Comparison of ENCODE assay signal across 2 cellular contexts in genomic region chr16:11235703-11235991, GRCh38.
TF ChIP-seq lines count a peak whose summit lies in the region.

No MANE protein-coding gene starts in this region.

TF ChIP-seq in HepG2, 621 proteins besides CTCF, POLR2A, EP300 and RAD21 (continues in another document):
- no peak for TF ChIP-seq DNMT1 (CRISPR knock-in tag; IDR thresholded peaks at IDR 0.05)
- TF ChIP-seq THAP7 (CRISPR knock-in tag; IDR thresholded peaks at IDR 0.05) = no peak
- TF ChIP-seq TFE3 (CRISPR knock-in tag; IDR thresholded peaks at IDR 0.05) = peak; percentile 63
- TF ChIP-seq HDAC1 (CRISPR knock-in tag; IDR thresholded peaks at IDR 0.05) = peak; percentile 26; the same call in 1 of the 2 replicates
- TF ChIP-seq MXI1 (IDR thresholded peaks at IDR 0.05; ENCODE audit: borderline replicate concordance, low read depth, low read length) = peak; percentile 58; the same call in 1 of the 3 replicates
- no peak for TF ChIP-seq TARDBP (CRISPR knock-in tag; IDR thresholded peaks at IDR 0.05)
- no peak for TF ChIP-seq NCOA5 (CRISPR knock-in tag; IDR thresholded peaks at IDR 0.05)
- 0 out of 2 replicates have a peak, but pooled peaks have one; percentile 15 for TF ChIP-seq KDM2A (CRISPR knock-in tag; IDR thresholded peaks at IDR 0.05; ENCODE audit: borderline replicate concordance, low read depth)
- 0 out of 2 replicates have a peak, but pooled peaks have one; percentile 47 for TF ChIP-seq PHF21A (CRISPR knock-in tag; IDR thresholded peaks at IDR 0.05)
- TF ChIP-seq GATAD2A (CRISPR knock-in tag; IDR thresholded peaks at IDR 0.05) = peak; percentile 56
- peak; percentile 67 for TF ChIP-seq SALL1 (CRISPR knock-in tag; IDR thresholded peaks at IDR 0.05)
- peak; percentile 52 for TF ChIP-seq ZNF770 (CRISPR knock-in tag; IDR thresholded peaks at IDR 0.05)
- TF ChIP-seq FOXK1 (CRISPR knock-in tag; IDR thresholded peaks at IDR 0.05; ENCODE audit: borderline replicate concordance, low read depth) = peak; percentile 32; the same call in 1 of the 2 replicates
- peak; percentile 95 for TF ChIP-seq HNF1A (IDR thresholded peaks at IDR 0.05; ENCODE audit: low read depth)
- peak; percentile 95 for TF ChIP-seq HNF1A (CRISPR knock-in tag; IDR thresholded peaks at IDR 0.05; ENCODE audit: borderline replicate concordance)
- peak; percentile 90 for TF ChIP-seq ZBTB43 (CRISPR knock-in tag; conservative IDR thresholded peaks at IDR 0.05)
- no peak for TF ChIP-seq ZNF674 (CRISPR knock-in tag; IDR thresholded peaks at IDR 0.05; ENCODE audit: low read depth)
- no peak for TF ChIP-seq ZNF468 (CRISPR knock-in tag; IDR thresholded peaks at IDR 0.05)
- TF ChIP-seq FOXA3 (CRISPR knock-in tag; IDR thresholded peaks at IDR 0.05) = peak; percentile 10; the same call in 1 of the 2 replicates
- TF ChIP-seq ZNF577 (CRISPR knock-in tag; IDR thresholded peaks at IDR 0.05; ENCODE audit: borderline replicate concordance, low read depth) = no peak

TF ChIP-seq in HEK293T, 16 proteins besides CTCF, POLR2A, EP300 and RAD21:
- no peak for TF ChIP-seq LEF1 (IDR thresholded peaks at IDR 0.05; ENCODE audit: borderline replicate concordance)
- no peak for TF ChIP-seq CTBP1 (IDR thresholded peaks at IDR 0.05; ENCODE audit: borderline replicate concordance)
- no peak for TF ChIP-seq FOXK2 (IDR thresholded peaks at IDR 0.05)
- no peak for TF ChIP-seq FOXM1 (IDR thresholded peaks at IDR 0.05; ENCODE audit: borderline replicate concordance)
- TF ChIP-seq TARDBP (IDR thresholded peaks at IDR 0.05) = no peak
- TF ChIP-seq PKNOX1 (IDR thresholded peaks at IDR 0.05) = no peak
- no peak for TF ChIP-seq HDGF (IDR thresholded peaks at IDR 0.05; ENCODE audit: borderline replicate concordance)
- TF ChIP-seq SP1 (IDR thresholded peaks at IDR 0.05) = no peak
- TF ChIP-seq ZNF384 (IDR thresholded peaks at IDR 0.05) = no peak
- TF ChIP-seq L3MBTL2 (conservative IDR thresholded peaks at IDR 0.05) = no peak
- TF ChIP-seq SUZ12 (IDR thresholded peaks at IDR 0.05) = no peak
- TF ChIP-seq ARNT (IDR thresholded peaks at IDR 0.05) = no peak
- TF ChIP-seq NFRKB (IDR thresholded peaks at IDR 0.05) = no peak
